6 cellular contexts compared by ENCODE assay signal in the genomic region with DNA sequence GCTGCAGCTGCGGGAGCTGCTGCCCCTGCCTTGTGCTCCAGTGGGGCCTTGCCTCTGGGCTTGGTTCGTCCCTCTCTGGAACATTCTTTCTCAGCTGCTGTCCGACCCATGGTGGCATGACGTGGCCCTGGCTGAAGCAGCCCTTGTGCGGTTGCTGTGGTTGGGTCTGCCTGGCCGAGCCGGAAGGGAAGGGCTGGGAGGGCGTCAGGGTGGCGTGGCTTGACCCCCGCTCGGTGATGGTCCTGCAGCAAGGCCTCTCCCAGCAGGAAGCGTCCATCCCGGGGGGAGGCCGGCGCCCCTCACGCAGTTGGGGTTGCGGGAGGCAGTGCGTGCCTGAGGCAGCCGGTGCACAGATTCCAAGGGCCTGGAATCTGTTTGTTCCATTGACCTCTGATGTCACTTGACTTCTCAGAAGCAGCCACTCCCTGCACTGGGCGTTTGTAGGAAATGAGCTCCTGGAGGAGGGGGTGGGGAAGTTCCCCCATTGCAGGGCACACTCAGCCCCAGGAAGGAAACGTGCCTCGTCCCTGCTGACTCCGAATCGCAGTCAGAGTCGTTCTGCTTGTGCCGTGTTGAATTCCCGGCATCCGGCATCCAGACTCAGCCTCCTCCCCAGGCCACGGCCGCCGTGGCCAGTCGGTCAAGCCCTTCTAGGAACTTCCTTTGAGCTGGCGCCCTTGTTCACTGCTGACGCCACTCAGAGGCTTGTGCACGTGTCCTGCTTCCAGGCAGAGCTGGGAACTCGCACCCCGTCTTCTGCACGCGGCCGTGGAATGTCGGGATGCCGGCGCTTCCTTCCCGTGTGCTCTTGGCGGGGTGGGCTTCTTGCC. TPM values are rescaled to one million over a fixed set of nuclear protein-coding genes. Genes with fewer than 3 reads are reported as not detected.
DNase-seq lines count a peak whose midpoint lies in the region; ATAC-seq and TF ChIP-seq lines count a peak whose summit lies in the region.

No MANE protein-coding gene starts in this region.

- in situ Hi-C loops in transverse colon (cut with MboI; ENCODE audit: low pct_ligation_motif_present in 1 of 4, low pct_unique_long_range_greater_than_20kb in 1 of 4, low sequenced_read_pairs in 3 of 4) = no loop called here

- no peaks in the 10 kb centered on the region for H3K9me3 Mint-ChIP-seq in immature natural killer cell

- TF ChIP-seq POLR2A in transverse colon (IDR thresholded peaks at IDR 0.05) = no peak

- no peak for TF ChIP-seq CTCF in transverse colon (IDR thresholded peaks at IDR 0.05)

- peaks cover 0 to 6% (median 4%) of the 10 kb centered on the region in 3 donors for H3K36me3 Mint-ChIP-seq in immature natural killer cell

- no peaks in the 10 kb centered on the region for H3K27me3 ChIP-seq in transverse colon

- no peak overlapping the region for H3K27ac Mint-ChIP-seq in immature natural killer cell

- no peaks in the 10 kb centered on the region for H3K36me3 ChIP-seq in transverse colon

- no peaks in the 10 kb centered on the region for H3K9me3 ChIP-seq in transverse colon

- TF ChIP-seq EP300 in transverse colon (IDR thresholded peaks at IDR 0.05; ENCODE audit: low read depth) = peak; percentile 87

- ATAC-seq in left lobe of liver = peak; percentile 51

- peak; percentile 16 for DNase-seq in Ammon's horn (ENCODE audit: low spot score)
- DNase-seq in activated T-cell treated with anti-CD3 and anti-CD28 coated beads for 48 hours (ENCODE audit: low read depth) = peak; percentile 38
- no peak for DNase-seq in left lobe of liver (ENCODE audit: low spot score)
- DNase-seq in transverse colon = peak; percentile 78
- DNase-seq in immature natural killer cell = no peak
- DNase-seq in central memory CD4-positive, alpha-beta T cell = no peak

- 25 to 34% methylated on average over 4 to 39 of the region's 45 CpGs for WGBS in transverse colon (ENCODE audit: low coverage in 1 of 2), 2 donors

- H3K27me3 Mint-ChIP-seq in immature natural killer cell (ENCODE audit: low read depth in 3 of 3) = peaks cover 0 to 6% (median 4%) of the 10 kb centered on the region in 3 donors

- peaks cover 17 to 57% (median 55%) of the 10 kb centered on the region in 4 donors for H3K4me1 ChIP-seq in transverse colon

- peaks cover 0 to 3% of the 10 kb centered on the region in 2 donors for H3K4me1 Mint-ChIP-seq in immature natural killer cell

- H3K4me3 ChIP-seq in transverse colon = no peak overlapping the region

- H3K27ac ChIP-seq in transverse colon = peak overlapping the region; percentile 53 to 80 (median 72)

- no peak overlapping the region for H3K4me3 Mint-ChIP-seq in immature natural killer cell

- intact Hi-C loops in transverse colon (cut with DNase I; ENCODE audit: low total_unique reads) = no loop called here

RNA-seq across cellular contexts. Expression of a gene that starts 9.7 kb away (rescaled TPM):
- total RNA-seq in left lobe of liver = 0.40 TPM
- 10 to 100 TPM in 3 of 4 donors, 1 to 10 TPM in 1; 4.2 to 34.4 (median 13.6) TPM for total RNA-seq in transverse colon
- not detected for polyA plus RNA-seq in immature natural killer cell

RNA-seq across cellular contexts. Expression of a gene that starts 21.1 kb away (rescaled TPM):
- total RNA-seq in left lobe of liver = 23.6 TPM
- total RNA-seq in transverse colon = 10 to 100 TPM; 46.2 to 75.4 (median 56.2) TPM
- polyA plus RNA-seq in immature natural killer cell = 10 to 100 TPM; 43.0 to 72.7 (median 54.3) TPM

RNA-seq across cellular contexts. Expression of a gene that starts 21.1 kb away (rescaled TPM):
- 64.1 TPM for total RNA-seq in left lobe of liver
- 100 to 1,000 TPM in 2 of 4 donors, 10 to 100 TPM in 2; 29.1 to 346 (median 76.5) TPM for total RNA-seq in transverse colon
- polyA plus RNA-seq in immature natural killer cell = 10 to 100 TPM; 26.6 to 64.1 (median 33.9) TPM

RNA-seq across cellular contexts. Expression of a gene that starts 28.6 kb away (rescaled TPM):
- total RNA-seq in left lobe of liver (13.8 TPM), transverse colon (10 to 100 TPM; 18.8 to 84.9 (median 24.1) TPM)
- 1 to 10 TPM in 2 of 3 donors, not detected in 1; 1.5 to 7.3 TPM for polyA plus RNA-seq in immature natural killer cell

RNA-seq across cellular contexts. Expression of a gene that starts 33.5 kb away (rescaled TPM):
- total RNA-seq in left lobe of liver = 1.5 TPM
- 1 to 10 TPM in 3 of 4 donors, under 1 TPM in 1; 0.75 to 7.1 (median 4.4) TPM for total RNA-seq in transverse colon
- 1 to 10 TPM in 2 of 3 donors, under 1 TPM in 1; 0.36 to 1.6 (median 1.1) TPM for polyA plus RNA-seq in immature natural killer cell

Comparison
In these comparisons a context has a peak if more than half of its experiments do, and no peak if none do; other contexts are left out.
1. DNase-seq: peak in Ammon's horn (single experiment), activated T-cell treated with anti-CD3 and anti-CD28 coated beads for 48 hours (single experiment) and transverse colon (single experiment); none in left lobe of liver (single experiment), immature natural killer cell (0 of 3) and central memory CD4-positive, alpha-beta T cell (single experiment).